Comparison of ENCODE assay signal across 16 cellular contexts in the genomic region with DNA sequence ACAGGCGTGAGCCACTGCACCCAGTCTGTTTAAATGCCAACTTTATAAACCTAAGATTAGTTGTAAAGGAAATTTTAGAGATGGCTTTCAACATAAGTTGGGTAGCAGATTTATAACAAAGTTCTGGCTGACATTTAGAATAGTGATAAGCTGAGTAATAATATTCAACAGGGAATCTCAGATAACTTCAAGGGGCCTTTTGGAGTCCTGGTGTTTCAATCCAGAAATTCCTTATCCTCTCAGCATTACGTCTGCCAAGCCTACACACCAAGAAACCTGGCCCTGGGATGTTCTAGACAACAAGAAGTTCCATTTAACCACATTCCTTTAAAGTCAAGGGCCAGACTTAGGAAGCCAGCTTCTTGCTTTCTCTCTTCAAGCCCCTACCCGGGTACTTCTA. TPM values are rescaled to one million over a fixed set of nuclear protein-coding genes. Genes with fewer than 3 reads are reported as not detected.
DNase-seq lines count a peak whose midpoint lies in the region; ATAC-seq and TF ChIP-seq lines count a peak whose summit lies in the region.
"Had no signal": no experiment of that assay in that cellular context is flagged by ENCODE, and none has a peak within 500 bp of the region (broad histone marks: within the 10 kb centered on the region; RNA-seq: fewer than 3 reads in every experiment).

No MANE protein-coding gene starts in this region.

- intact Hi-C loops in Right ventricle myocardium inferior (cut with DNase I), result no loop called here
- intact Hi-C loops in left ventricle myocardium superior (cut with micrococcal nuclease), result no loop called here
- intact Hi-C loops in MCF 10A (cut with micrococcal nuclease), result no loop called here

- H3K36me3 Mint-ChIP-seq in activated T-cell treated with anti-CD3 and anti-CD28 coated beads, Interleukin-2, amount 50 U/mL, for 4 hours (ENCODE audit: insufficient read depth), result no peaks in the 10 kb centered on the region
- H3K36me3 Mint-ChIP-seq in MCF 10A (ENCODE audit: insufficient read depth, unreplicated experiment), result no peaks in the 10 kb centered on the region

- no TSS peak for BruUV-seq in MCF 10A (replicated peaks; lab: Mats Ljungman, UMichigan)

- CTCF ChIA-PET in MCF 10A (lab: Yijun Ruan, JAX), result interaction anchor here (0.6 to 0.9 kb wide), 2 partner anchors 10 to 148 kb away, joined by 3 read pairs; no protein-coding TSS in a partner anchor

- ATAC-seq in Right ventricle myocardium inferior, result peak; percentile 46
- ATAC-seq in left ventricle myocardium superior, result no peak
- peak; percentile 69 for ATAC-seq in omental fat pad (ENCODE audit: low FRiP score)
- ATAC-seq in activated T-cell treated with anti-CD3 and anti-CD28 coated beads, Interleukin-2, amount 50 U/mL, for 4 hours, result no peak
- ATAC-seq: A549, GM12878 had no signal

- POLR2A ChIA-PET in MCF 10A (lab: Yijun Ruan, JAX), result no interaction called here

- DNase-seq in Right ventricle myocardium inferior (ENCODE audit: missing footprints) (no peak), left ventricle myocardium superior (no peak), amniotic epithelial cell (ENCODE audit: low read depth) (peak; percentile 23), omental fat pad (ENCODE audit: low spot score) (no peak), SIG-M5 treated with dmso at 0.1 percent for 504 hours (lab: John Stamatoyannopoulos, UW; ENCODE audit: unreplicated experiment) (no peak), MCF 10A (ENCODE audit: unreplicated experiment) (no peak)
- DNase-seq in activated T-cell treated with anti-CD3 and anti-CD28 coated beads, Interleukin-2, amount 50 U/mL, for 4 hours, result no peak
- DNase-seq: AML-193; CD8-positive, alpha-beta memory T cell; COR-L47; DMS 273 treated with DMSO at 0.1 percent for 48 hours; DMS53; DND-41; EL had no signal

- H3K27ac Mint-ChIP-seq in MCF 10A (ENCODE audit: low read depth, unreplicated experiment), result no peak overlapping the region

- H3K4me1 Mint-ChIP-seq in activated T-cell treated with anti-CD3 and anti-CD28 coated beads, Interleukin-2, amount 50 U/mL, for 4 hours (ENCODE audit: low read depth), result peaks cover 55% of the 10 kb centered on the region
- peaks cover 14% of the 10 kb centered on the region for H3K4me1 Mint-ChIP-seq in MCF 10A (ENCODE audit: insufficient read depth, unreplicated experiment)

- no peak overlapping the region for H3K4me3 Mint-ChIP-seq in activated T-cell treated with anti-CD3 and anti-CD28 coated beads, Interleukin-2, amount 50 U/mL, for 4 hours
- H3K4me3 Mint-ChIP-seq in MCF 10A (ENCODE audit: unreplicated experiment), result no peak overlapping the region
- H3K4me3 Mint-ChIP-seq: CD8-positive, alpha-beta memory T cell had no signal

- H3K27me3 Mint-ChIP-seq in activated T-cell treated with anti-CD3 and anti-CD28 coated beads, Interleukin-2, amount 50 U/mL, for 4 hours (ENCODE audit: low read depth), result no peaks in the 10 kb centered on the region
- H3K27me3 Mint-ChIP-seq in MCF 10A (ENCODE audit: insufficient read depth, unreplicated experiment), result no peaks in the 10 kb centered on the region
- H3K27me3 Mint-ChIP-seq: CD8-positive, alpha-beta memory T cell had no signal

- TF ChIP-seq CTCF in omental fat pad (IDR thresholded peaks at IDR 0.05), result no peak
- no peak for TF ChIP-seq CTCF in MCF 10A (IDR thresholded peaks at IDR 0.05; ENCODE audit: unreplicated experiment)

- no peaks in the 10 kb centered on the region for H3K9me3 Mint-ChIP-seq in activated T-cell treated with anti-CD3 and anti-CD28 coated beads, Interleukin-2, amount 50 U/mL, for 4 hours
- H3K9me3 Mint-ChIP-seq in MCF 10A (ENCODE audit: unreplicated experiment), result no peaks in the 10 kb centered on the region
- H3K9me3 Mint-ChIP-seq: CD8-positive, alpha-beta memory T cell had no signal

RNA-seq across cellular contexts. Expression of gene DYRK2, which starts 59.5 kb away (rescaled TPM):
- total RNA-seq in Right ventricle myocardium inferior (51.2 TPM), left ventricle myocardium superior (41.5 TPM), omental fat pad (10 to 100 TPM in 3 of 4 donors, 1 to 10 TPM in 1; 9.1 to 23.4 (median 18.4) TPM), MCF 10A (2022) (24.6 and 33.3 TPM in 2 replicates)
- 10 to 100 TPM; 37.6 to 46.5 (median 40.3) TPM for total RNA-seq in activated T-cell treated with anti-CD3 and anti-CD28 coated beads, Interleukin-2, amount 50 U/mL, for 4 hours

Comparison
In these comparisons a context has a peak if more than half of its experiments do, and no peak if none do; other contexts are left out.
1. ATAC-seq: peak in Right ventricle myocardium inferior (single experiment) and omental fat pad (single experiment); none in left ventricle myocardium superior (single experiment) and activated T-cell treated with anti-CD3 and anti-CD28 coated beads, Interleukin-2, amount 50 U/mL, for 4 hours (0 of 2).